In genomic region chr16:86740817-86741799, GRCh38 we compare ENCODE assay signal across 9 cellular contexts.
DNase-seq lines count a peak whose midpoint lies in the region; ATAC-seq and TF ChIP-seq lines count a peak whose summit lies in the region.
"Had no signal": no experiment of that assay in that cellular context is flagged by ENCODE, and none has a peak within 500 bp of the region (broad histone marks: within the 10 kb centered on the region; RNA-seq: fewer than 3 reads in every experiment).

No MANE protein-coding gene starts in this region.

- no CpG with 5 or more reads among the region's 37 CpGs for WGBS in iPS DF 6.9 (ENCODE audit: insufficient coverage, insufficient read length)
- 21 to 28% (median 25%) methylated on average over 35 to 37 of the region's 37 CpGs for WGBS in stomach, 5 donors

- H3K4me3 Mint-ChIP-seq in activated CD8-positive, alpha-beta memory T cell treated with anti-CD3 and anti-CD28 coated beads, Interleukin-2, amount 10 ng/mL, durations not matched to agents 7 days and 5 days: no peak overlapping the region

- H3K9me3 Mint-ChIP-seq in activated CD8-positive, alpha-beta memory T cell treated with anti-CD3 and anti-CD28 coated beads, Interleukin-2, amount 10 ng/mL, durations not matched to agents 7 days and 5 days (ENCODE audit: low read depth): no peaks in the 10 kb centered on the region

- H3K27ac ChIP-seq in iPS DF 6.9 (ENCODE audit: low read length) (no peak overlapping the region), stomach (peak overlapping the region in 2 of 5 donors; percentile 24 to 44)

- no peak for TF ChIP-seq CTCF in stomach (IDR thresholded peaks at IDR 0.05)

- peak; percentile 5 for DNase-seq in NOMO-1 treated with DMSO at 0.1 percent for 48 hours (lab: John Stamatoyannopoulos, UW; ENCODE audit: unreplicated experiment)
- DNase-seq in NOMO-1 (lab: John Stamatoyannopoulos, UW; ENCODE audit: unreplicated experiment in 2 of 2): no peak
- DNase-seq in amniotic stem cell (lab: John Stamatoyannopoulos, UW): peak; percentile 59
- DNase-seq in iPS DF 6.9 (ENCODE audit: low read depth, low spot score): peak; percentile 13
- no peak for DNase-seq in stomach
- no peak for DNase-seq in activated CD8-positive, alpha-beta memory T cell treated with anti-CD3 and anti-CD28 coated beads, Interleukin-2, amount 10 ng/mL, durations not matched to agents 7 days and 5 days
- no peak for DNase-seq in NK-92 treated with Interleukin-12 subunit alpha and Interleukin-12 subunit beta, amount 100 ng/mL, for 24 hours (lab: John Stamatoyannopoulos, UW)
- DNase-seq in KG1 (lab: John Stamatoyannopoulos, UW): no peak
- DNase-seq: NCI-H2227 treated with DMSO at 0.1 percent for 48 hours had no signal

- ATAC-seq in activated CD8-positive, alpha-beta memory T cell treated with anti-CD3 and anti-CD28 coated beads, Interleukin-2, amount 10 ng/mL, durations not matched to agents 7 days and 5 days: no peak

- peaks cover 35% of the 10 kb centered on the region for H3K27me3 Mint-ChIP-seq in activated CD8-positive, alpha-beta memory T cell treated with anti-CD3 and anti-CD28 coated beads, Interleukin-2, amount 10 ng/mL, durations not matched to agents 7 days and 5 days

- H3K36me3 Mint-ChIP-seq in activated CD8-positive, alpha-beta memory T cell treated with anti-CD3 and anti-CD28 coated beads, Interleukin-2, amount 10 ng/mL, durations not matched to agents 7 days and 5 days: no peaks in the 10 kb centered on the region

- H3K4me1 ChIP-seq in iPS DF 6.9 (ENCODE audit: control insufficient read depth, insufficient read depth, low read length): peaks cover 3% of the 10 kb centered on the region
- H3K4me1 ChIP-seq in stomach: peaks cover 0 to 7% (median 3%) of the 10 kb centered on the region in 4 donors

- no peak for TF ChIP-seq POLR2A in stomach (IDR thresholded peaks at IDR 0.05)

- no peaks in the 10 kb centered on the region for H3K27me3 ChIP-seq in iPS DF 6.9 (ENCODE audit: control insufficient read depth, insufficient read depth, low read length)
- peaks cover 0 to 37% (median 21%) of the 10 kb centered on the region in 3 donors for H3K27me3 ChIP-seq in stomach

- peaks cover 7% of the 10 kb centered on the region for H3K4me1 Mint-ChIP-seq in activated CD8-positive, alpha-beta memory T cell treated with anti-CD3 and anti-CD28 coated beads, Interleukin-2, amount 10 ng/mL, durations not matched to agents 7 days and 5 days

- H3K4me3 ChIP-seq in iPS DF 6.9 (ENCODE audit: low read length): no peak overlapping the region
- H3K4me3 ChIP-seq in stomach: peak overlapping the region in 3 of 4 donors; percentile 15 to 31 (median 26)

- intact Hi-C loops in stomach (cut with DNase I; ENCODE audit: low total_unique reads): no loop called here

- TF ChIP-seq EP300 in stomach (IDR thresholded peaks at IDR 0.05): no peak

- H3K36me3 ChIP-seq in iPS DF 6.9 (ENCODE audit: control insufficient read depth, insufficient read depth, low read length): no peaks in the 10 kb centered on the region
- no peaks in the 10 kb centered on the region for H3K36me3 ChIP-seq in stomach

- H3K9me3 ChIP-seq in iPS DF 6.9 (ENCODE audit: control insufficient read depth, insufficient read depth, low read length): no peaks in the 10 kb centered on the region
- H3K9me3 ChIP-seq in stomach: no peaks in the 10 kb centered on the region

- CTCF ChIA-PET in activated CD8-positive, alpha-beta memory T cell treated with anti-CD3 and anti-CD28 coated beads, Interleukin-2, amount 10 ng/mL, durations not matched to agents 7 days and 5 days (lab: Charles Lee): no interaction called here

- H3K27ac Mint-ChIP-seq in activated CD8-positive, alpha-beta memory T cell treated with anti-CD3 and anti-CD28 coated beads, Interleukin-2, amount 10 ng/mL, durations not matched to agents 7 days and 5 days: no peak overlapping the region

Comparison
In these comparisons a context has a peak if more than half of its experiments do, and no peak if none do; other contexts are left out.
1. DNase-seq: peak in NOMO-1 treated with DMSO at 0.1 percent for 48 hours (single experiment), amniotic stem cell (single experiment) and iPS DF 6.9 (single experiment); none in NOMO-1 (0 of 2), stomach (single experiment), activated CD8-positive, alpha-beta memory T cell treated with anti-CD3 and anti-CD28 coated beads, Interleukin-2, amount 10 ng/mL, durations not matched to agents 7 days and 5 days (single experiment), NK-92 treated with Interleukin-12 subunit alpha and Interleukin-12 subunit beta, amount 100 ng/mL, for 24 hours (single experiment) and KG1 (single experiment).